7 cellular contexts compared by ENCODE assay signal in genomic region chr11:32830413-32830738, GRCh38. TPM values are rescaled to one million over a fixed set of nuclear protein-coding genes. Genes with fewer than 3 reads are reported as not detected.
A peak's percentile ranks its signal among the peaks of the same experiment; 100 is the strongest.
DNase-seq lines count a peak whose midpoint lies in the region; ATAC-seq lines count a peak whose summit lies in the region.

No MANE protein-coding gene starts in this region.

- peaks cover 5% of the 10 kb centered on the region for H3K4me1 ChIP-seq in iPS-18a (ENCODE audit: control insufficient read depth, low read depth, low read length)

- no peak overlapping the region for H3K27ac Mint-ChIP-seq in activated T-helper 17 cell treated with anti-CD3 and anti-CD28 coated beads, Interleukin-2, amount 50 U/mL, for 72 hours
- H3K27ac Mint-ChIP-seq in stimulated activated effector memory CD8-positive, alpha-beta T cell treated with anti-CD3 and anti-CD28 coated beads, Interleukin-12 subunit alpha, Interleukin-12 subunit beta, amount 100 ng/mL, for 72 hours: no peak overlapping the region

- H3K4me3 ChIP-seq in iPS-18a (ENCODE audit: low read length): peak overlapping the region; percentile 80

- no peak overlapping the region for H3K9ac ChIP-seq in iPS-18a (ENCODE audit: low read length)

- ATAC-seq in GM18909 (IDR thresholded peaks at IDR 0.05; ENCODE audit: poor library complexity, unreplicated experiment) (peak; percentile 7), HG03439 (IDR thresholded peaks at IDR 0.05; ENCODE audit: unreplicated experiment) (peak; percentile 15), GM21367 (IDR thresholded peaks at IDR 0.05; ENCODE audit: unreplicated experiment) (no peak)
- ATAC-seq in activated T-helper 17 cell treated with anti-CD3 and anti-CD28 coated beads, Interleukin-2, amount 50 U/mL, for 72 hours (replicated peaks): no peak
- no peak for ATAC-seq in stimulated activated effector memory CD8-positive, alpha-beta T cell treated with anti-CD3 and anti-CD28 coated beads, Interleukin-12 subunit alpha, Interleukin-12 subunit beta, amount 100 ng/mL, for 72 hours

- H3K9me3 Mint-ChIP-seq in activated T-helper 17 cell treated with anti-CD3 and anti-CD28 coated beads, Interleukin-2, amount 50 U/mL, for 72 hours: no peaks in the 10 kb centered on the region
- no peaks in the 10 kb centered on the region for H3K9me3 Mint-ChIP-seq in stimulated activated effector memory CD8-positive, alpha-beta T cell treated with anti-CD3 and anti-CD28 coated beads, Interleukin-12 subunit alpha, Interleukin-12 subunit beta, amount 100 ng/mL, for 72 hours

- H3K27ac ChIP-seq in iPS-18a (ENCODE audit: low read length): no peak overlapping the region

- peaks cover 4% of the 10 kb centered on the region for H3K4me1 Mint-ChIP-seq in activated T-helper 17 cell treated with anti-CD3 and anti-CD28 coated beads, Interleukin-2, amount 50 U/mL, for 72 hours
- peaks cover 8% of the 10 kb centered on the region for H3K4me1 Mint-ChIP-seq in stimulated activated effector memory CD8-positive, alpha-beta T cell treated with anti-CD3 and anti-CD28 coated beads, Interleukin-12 subunit alpha, Interleukin-12 subunit beta, amount 100 ng/mL, for 72 hours

- peaks cover 32% of the 10 kb centered on the region for H3K27me3 ChIP-seq in iPS-18a (ENCODE audit: control insufficient read depth, insufficient read depth, low read length)

- no peaks in the 10 kb centered on the region for H3K9me3 ChIP-seq in iPS-18a (ENCODE audit: control insufficient read depth, low read depth, low read length)

- H3K4me3 Mint-ChIP-seq in activated T-helper 17 cell treated with anti-CD3 and anti-CD28 coated beads, Interleukin-2, amount 50 U/mL, for 72 hours: peak overlapping the region; percentile 84
- peak overlapping the region; percentile 78 for H3K4me3 Mint-ChIP-seq in stimulated activated effector memory CD8-positive, alpha-beta T cell treated with anti-CD3 and anti-CD28 coated beads, Interleukin-12 subunit alpha, Interleukin-12 subunit beta, amount 100 ng/mL, for 72 hours

- peaks cover 31% of the 10 kb centered on the region for H3K27me3 Mint-ChIP-seq in activated T-helper 17 cell treated with anti-CD3 and anti-CD28 coated beads, Interleukin-2, amount 50 U/mL, for 72 hours

- no peaks in the 10 kb centered on the region for H3K36me3 ChIP-seq in iPS-18a (ENCODE audit: control insufficient read depth, low read depth, low read length)

- H3K36me3 Mint-ChIP-seq in activated T-helper 17 cell treated with anti-CD3 and anti-CD28 coated beads, Interleukin-2, amount 50 U/mL, for 72 hours (ENCODE audit: low read depth): no peaks in the 10 kb centered on the region
- H3K36me3 Mint-ChIP-seq in stimulated activated effector memory CD8-positive, alpha-beta T cell treated with anti-CD3 and anti-CD28 coated beads, Interleukin-12 subunit alpha, Interleukin-12 subunit beta, amount 100 ng/mL, for 72 hours: no peaks in the 10 kb centered on the region

- no peak for DNase-seq in stimulated activated effector memory CD8-positive, alpha-beta T cell treated with anti-CD3 and anti-CD28 coated beads, Interleukin-12 subunit alpha, Interleukin-12 subunit beta, amount 100 ng/mL, for 72 hours (ENCODE audit: low spot score in 2 of 2)
- DNase-seq in AG08396 (ENCODE audit: low spot score): no peak

RNA-seq across cellular contexts. Expression of gene PRRG4, which starts 0.6 kb away (rescaled TPM):
- under 1 TPM; 0.42 to 0.52 TPM for total RNA-seq in activated T-helper 17 cell treated with anti-CD3 and anti-CD28 coated beads, Interleukin-2, amount 50 U/mL, for 72 hours

RNA-seq across cellular contexts. Expression of gene CCDC73, which starts 35.9 kb away (rescaled TPM):
- total RNA-seq in activated T-helper 17 cell treated with anti-CD3 and anti-CD28 coated beads, Interleukin-2, amount 50 U/mL, for 72 hours: under 1 TPM in 1 of 2 donors, not detected in 1; 0.09 TPM

Comparison
In these comparisons a context has a peak if more than half of its experiments do, and no peak if none do; other contexts are left out.
1. ATAC-seq: peak in GM18909 (single experiment) and HG03439 (single experiment); none in activated T-helper 17 cell treated with anti-CD3 and anti-CD28 coated beads, Interleukin-2, amount 50 U/mL, for 72 hours (single experiment), stimulated activated effector memory CD8-positive, alpha-beta T cell treated with anti-CD3 and anti-CD28 coated beads, Interleukin-12 subunit alpha, Interleukin-12 subunit beta, amount 100 ng/mL, for 72 hours (single experiment) and GM21367 (single experiment).